In the genomic region with DNA sequence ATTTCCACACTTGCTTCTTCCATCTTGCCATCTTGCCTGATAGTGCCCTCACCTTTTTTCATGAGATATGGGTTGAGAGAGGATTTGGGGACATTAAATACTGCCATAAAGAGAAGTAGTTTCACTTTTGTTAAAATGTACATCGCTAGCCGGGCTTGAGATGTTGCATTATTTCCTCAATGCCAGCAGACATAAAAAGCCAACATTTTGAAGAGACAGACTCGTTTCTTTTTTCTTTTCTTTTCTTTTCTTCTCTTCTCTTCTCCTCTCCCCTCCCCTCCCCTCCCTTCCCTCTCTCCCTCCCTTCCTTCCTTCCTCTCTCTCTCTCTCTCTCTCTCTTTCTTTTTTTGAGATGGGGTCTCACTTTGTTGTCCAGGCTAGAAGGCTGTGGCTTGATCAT, we compare ENCODE assay signal across 27 cellular contexts. TPM values are rescaled to one million over a fixed set of nuclear protein-coding genes. Genes with fewer than 3 reads are reported as not detected.
"Had no signal": no experiment of that assay in that cellular context is flagged by ENCODE, and none has a peak within 500 bp of the region (broad histone marks: within the 10 kb centered on the region; RNA-seq: fewer than 3 reads in every experiment).

No MANE protein-coding gene starts in this region.

- H3K4me3 ChIP-seq: colonic mucosa, esophagus squamous epithelium, gastrocnemius medialis, heart right ventricle, left lung, lower lobe of right lung had no signal

- H3K27me3 ChIP-seq: colonic mucosa, esophagus squamous epithelium, gastrocnemius medialis, heart right ventricle, left lung had no signal

- ATAC-seq: effector memory CD8-positive, alpha-beta T cell; esophagus mucosa; gastrocnemius medialis; heart right ventricle; left cardiac atrium; left lung; left ventricle myocardium superior; lower lobe of right lung had no signal

- H3K4me1 ChIP-seq: colonic mucosa, esophagus squamous epithelium, gastrocnemius medialis, heart right ventricle, left lung, lower lobe of right lung had no signal

- H3K27ac ChIP-seq: colonic mucosa, epithelial cell of prostate, esophagus squamous epithelium, gastrocnemius medialis, heart right ventricle, left lung, lower lobe of right lung had no signal

- DNase-seq: colonic mucosa; cortex of kidney; effector CD8-positive, alpha-beta T cell; effector memory CD8-positive, alpha-beta T cell; endodermal cell; erythroblast; esophagus squamous epithelium; foreskin fibroblast; foreskin melanocyte; gastrocnemius medialis; glutamatergic neuron; head of caudate nucleus; heart right ventricle; hippocampal formation; left cardiac atrium; left lung; left ventricle myocardium superior; lower lobe of right lung; mesendoderm; midbrain had no signal

- FAIRE-seq: endometrium, islet of Langerhans, keratinocyte had no signal

- H3K9me3 ChIP-seq: colonic mucosa, esophagus squamous epithelium, lower lobe of right lung had no signal

- H3K36me3 ChIP-seq: colonic mucosa, esophagus squamous epithelium, gastrocnemius medialis, heart right ventricle, left lung, lower lobe of right lung had no signal

RNA-seq across cellular contexts. Expression of a gene that starts 17.9 kb away (rescaled TPM):
- total RNA-seq: endodermal cell, esophagus mucosa, gastrocnemius medialis, glomerular endothelial cell, heart right ventricle, left cardiac atrium, left ventricle myocardium superior, lower leg skin had no signal
